In genomic region chr12:50024804-50025186, GRCh38 we compare ENCODE assay signal across 8 cellular contexts. TPM values are rescaled to one million over a fixed set of nuclear protein-coding genes. Genes with fewer than 3 reads are reported as not detected.
DNase-seq lines count a peak whose midpoint lies in the region; ATAC-seq and TF ChIP-seq lines count a peak whose summit lies in the region.

No MANE protein-coding gene starts in this region.

- H3K27me3 ChIP-seq in mesenchymal stem cell (ENCODE audit: control insufficient read depth in 1 of 2, insufficient read depth in 1 of 2, low read length in 2 of 2) (no peaks in the 10 kb centered on the region), aorta (ENCODE audit: control insufficient read depth in 1 of 2, insufficient read depth in 2 of 2, low read length in 1 of 2) (no peaks in the 10 kb centered on the region)

- H3K14ac ChIP-seq in mesenchymal stem cell (ENCODE audit: low read length in 2 of 2) = no peak overlapping the region

- no peak overlapping the region for H2BK12ac ChIP-seq in mesenchymal stem cell (ENCODE audit: low read length in 2 of 2)

- no peak overlapping the region for H2BK15ac ChIP-seq in mesenchymal stem cell (ENCODE audit: low read depth, poor library complexity, severe bottlenecking)

- H3K4me3 Mint-ChIP-seq in IgD-negative memory B cell (peak overlapping the region; percentile 95 to 100 (median 98)), brain (peak overlapping the region; percentile 95 to 100 (median 99))

- TF ChIP-seq CTCF in AG10803 (conservative IDR thresholded peaks at IDR 0.05; ENCODE audit: low read length) (no peak), brain (conservative IDR thresholded peaks at IDR 0.05) (no peak)

- H3K4me2 ChIP-seq in mesenchymal stem cell (ENCODE audit: low read length, poor library complexity, severe bottlenecking) = peak overlapping the region; percentile 86

- no peaks in the 10 kb centered on the region for H3K27me3 Mint-ChIP-seq in IgD-negative memory B cell
- H3K27me3 Mint-ChIP-seq in brain = peaks cover 13% of the 10 kb centered on the region

- H4K8ac ChIP-seq in mesenchymal stem cell (ENCODE audit: low read length) = no peak overlapping the region

- H3K27ac Mint-ChIP-seq in IgD-negative memory B cell = peak overlapping the region; percentile 58 to 94 (median 71)
- H3K27ac Mint-ChIP-seq in brain = peak overlapping the region; percentile 95 to 100 (median 96)

- H3K9me3 ChIP-seq in mesenchymal stem cell (ENCODE audit: control insufficient read depth, low read length) (no peaks in the 10 kb centered on the region), aorta (ENCODE audit: control insufficient read depth, low read length) (no peaks in the 10 kb centered on the region)

- H2BK120ac ChIP-seq in mesenchymal stem cell (ENCODE audit: low read depth, low read length) = no peak overlapping the region

- H3K9ac ChIP-seq in mesenchymal stem cell (ENCODE audit: low read length) = peak overlapping the region; percentile 91

- peaks cover 0 to 3% (median 1%) of the 10 kb centered on the region in 3 donors for H3K9me3 Mint-ChIP-seq in IgD-negative memory B cell
- H3K9me3 Mint-ChIP-seq in brain = peaks cover 0 to 4% (median 0%) of the 10 kb centered on the region in 5 experiments

- DNase-seq in AG10803 (ENCODE audit: low read depth) = no peak
- DNase-seq in mesenchymal stem cell = peak; percentile 46
- DNase-seq in aorta = no peak
- no peak for DNase-seq in hepatic stellate cell (ENCODE audit: low spot score)
- no peak for DNase-seq in foreskin melanocyte

- H3K4me1 ChIP-seq in mesenchymal stem cell (ENCODE audit: control insufficient read depth, insufficient read depth, low read depth, low read length) (no peaks in the 10 kb centered on the region), aorta (ENCODE audit: control insufficient read depth in 1 of 2, insufficient read depth in 2 of 2, low read length in 2 of 2) (no peaks in the 10 kb centered on the region)

- H3K4me3 ChIP-seq in AG10803 (ENCODE audit: low read length) (peak overlapping the region; percentile 89), mesenchymal stem cell (ENCODE audit: insufficient read depth in 1 of 2, low read depth in 1 of 2, low read length in 2 of 2) (peak overlapping the region; percentile 96 to 98), aorta (ENCODE audit: low read length in 2 of 2) (peak overlapping the region; percentile 38 to 90)

- peak overlapping the region; percentile 83 for H2AFZ ChIP-seq in mesenchymal stem cell (ENCODE audit: low read depth, low read length)

- H3K36me3 Mint-ChIP-seq in IgD-negative memory B cell = peaks cover 2% of the 10 kb centered on the region
- H3K36me3 Mint-ChIP-seq in brain = no peaks in the 10 kb centered on the region

- H4K91ac ChIP-seq in mesenchymal stem cell (ENCODE audit: low read length) = no peak overlapping the region

- H3K18ac ChIP-seq in mesenchymal stem cell (ENCODE audit: low read depth in 1 of 2, low read length in 2 of 2) = peak overlapping the region in 1 of 2 experiments; percentile 44

- no peaks in the 10 kb centered on the region for H3K79me1 ChIP-seq in mesenchymal stem cell (replicated peaks; ENCODE audit: low read length, poor library complexity, severe bottlenecking)

- intact Hi-C loops in aorta (cut with DNase I) = no loop called here

- peak overlapping the region in 1 of 2 experiments; percentile 90 for H3K23ac ChIP-seq in mesenchymal stem cell (ENCODE audit: low read length in 2 of 2)

- H2BK5ac ChIP-seq in mesenchymal stem cell (ENCODE audit: low read depth, low read length, poor library complexity, severe bottlenecking) = no peak overlapping the region

- H3K4ac ChIP-seq in mesenchymal stem cell (ENCODE audit: low read depth in 1 of 2, low read length in 2 of 2) = no peak overlapping the region

- ATAC-seq in GM19372 (IDR thresholded peaks at IDR 0.05; ENCODE audit: low read depth, unreplicated experiment) (peak; percentile 6), aorta (ENCODE audit: low FRiP score) (peak; percentile 36)

- H3K27ac ChIP-seq in mesenchymal stem cell (ENCODE audit: low read length, poor library complexity, severe bottlenecking) (no peak overlapping the region), aorta (ENCODE audit: low read depth in 1 of 2, low read length in 2 of 2) (no peak overlapping the region)

- H2AK5ac ChIP-seq in mesenchymal stem cell (ENCODE audit: low read length, severe bottlenecking) = no peak overlapping the region

- H3K4me1 Mint-ChIP-seq in IgD-negative memory B cell (peaks cover 12 to 15% (median 12%) of the 10 kb centered on the region in 3 donors), brain (peaks cover 69% of the 10 kb centered on the region)

- H3K36me3 ChIP-seq in mesenchymal stem cell (ENCODE audit: control insufficient read depth in 1 of 2, insufficient read depth in 2 of 2, low read depth in 1 of 2, low read length in 2 of 2) (no peaks in the 10 kb centered on the region), aorta (ENCODE audit: control insufficient read depth in 1 of 2, insufficient read depth in 2 of 2, low read length in 1 of 2) (no peaks in the 10 kb centered on the region)

- under 1% methylated on average over 15 of the region's 16 CpGs for WGBS in mesenchymal stem cell
- 1% methylated on average over 16 of the region's 16 CpGs for WGBS in aorta, 2 donors

RNA-seq across cellular contexts. Expression of gene RACGAP1, which starts 0.5 kb away (rescaled TPM):
- polyA plus RNA-seq in IgD-negative memory B cell = 13.7 TPM
- 74.4 TPM for polyA plus RNA-seq in brain (ENCODE audit: insufficient read depth, low read depth, low replicate concordance)
- polyA plus RNA-seq in mesenchymal stem cell (2013, experiment 1 of 2) = 12.0 TPM
- polyA plus RNA-seq in mesenchymal stem cell (2013, experiment 2 of 2) = 13.2 TPM
- 10 to 100 TPM in 1 of 2 donors, 1 to 10 TPM in 1; 8.0 to 10.1 TPM for total RNA-seq in aorta
- 1 to 10 TPM; 4.6 to 7.9 TPM for polyA plus RNA-seq in aorta

RNA-seq across cellular contexts. Expression of gene ASIC1, which starts 32.6 kb away (rescaled TPM):
- not detected for polyA plus RNA-seq in IgD-negative memory B cell
- 13.8 TPM for polyA plus RNA-seq in brain (ENCODE audit: insufficient read depth, low read depth, low replicate concordance)
- 6.4 TPM for polyA plus RNA-seq in mesenchymal stem cell (2013, experiment 1 of 2)
- 6.0 TPM for polyA plus RNA-seq in mesenchymal stem cell (2013, experiment 2 of 2)
- total RNA-seq in aorta = 1 to 10 TPM in 1 of 2 donors, under 1 TPM in 1; 0.39 to 5.8 TPM
- 1 to 10 TPM in 1 of 2 donors, not detected in 1; 1.2 TPM for polyA plus RNA-seq in aorta

RNA-seq across cellular contexts. Expression of gene AQP6, which starts 52.0 kb away (rescaled TPM):
- polyA plus RNA-seq in IgD-negative memory B cell (not detected), brain (ENCODE audit: insufficient read depth, low read depth, low replicate concordance) (1.4 TPM), aorta (not detected)
- not detected for polyA plus RNA-seq in mesenchymal stem cell (2013, experiment 1 of 2)
- not detected for polyA plus RNA-seq in mesenchymal stem cell (2013, experiment 2 of 2)
- under 1 TPM in 1 of 2 donors, not detected in 1; 0.39 TPM for total RNA-seq in aorta
